ENCODE assay signal across 24 cellular contexts in the genomic region with DNA sequence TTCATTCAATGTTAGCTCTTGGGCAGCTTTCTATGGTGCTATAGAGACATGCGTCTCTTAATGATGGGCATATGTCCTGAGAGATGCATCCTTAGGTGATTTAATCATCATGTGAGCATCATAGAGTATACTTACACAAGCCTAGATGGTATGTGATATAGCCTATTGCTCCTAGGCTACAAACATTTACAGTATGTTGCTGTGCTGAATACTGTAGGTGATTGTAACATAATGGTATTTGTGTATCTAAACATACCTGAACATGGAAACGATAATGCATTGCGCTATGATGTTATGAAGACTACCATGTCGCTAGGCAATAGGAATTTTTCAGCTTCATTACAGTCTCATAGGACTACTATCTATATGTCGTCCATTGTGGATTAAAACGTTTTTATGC.
DNase-seq lines count a peak whose midpoint lies in the region; ATAC-seq, FAIRE-seq and TF ChIP-seq lines count a peak whose summit lies in the region.
"Had no signal": no experiment of that assay in that cellular context is flagged by ENCODE, and none has a peak within 500 bp of the region (broad histone marks: within the 10 kb centered on the region; RNA-seq: fewer than 3 reads in every experiment).

No MANE protein-coding gene starts in this region.

- no peak overlapping the region for H2BK5ac ChIP-seq in trophoblast cell (ENCODE audit: low read depth, low read length, poor library complexity)

- FAIRE-seq in GM12891 (lab: Jason Lieb, UNC): peak; percentile 78
- FAIRE-seq: A549, G401.6, H54 had no signal

- no peaks in the 10 kb centered on the region for H3K27me3 ChIP-seq in trophoblast cell (ENCODE audit: insufficient read depth, low read length)
- H3K27me3 ChIP-seq: BE2C; BLaER1 treated with 17β-estradiol and CSF1 and Interleukin-3, amounts not matched to agents 10 nM and 100 nM had no signal

- no peaks in the 10 kb centered on the region for H3K9me3 ChIP-seq in trophoblast cell (ENCODE audit: insufficient read depth, low read depth, low read length)
- H3K9me3 ChIP-seq: A549; BE2C; BLaER1 treated with 17β-estradiol and CSF1 and Interleukin-3, amounts not matched to agents 10 nM and 100 nM; Caco-2; HAP-1 had no signal

- H3K79me1 ChIP-seq in trophoblast cell (ENCODE audit: low read length): no peaks in the 10 kb centered on the region

- no peak overlapping the region for H3K27ac ChIP-seq in trophoblast cell (ENCODE audit: low read depth, low read length)
- H3K27ac ChIP-seq: A549; BLaER1 treated with 17β-estradiol and CSF1 and Interleukin-3, amounts not matched to agents 10 nM and 100 nM had no signal

- H2BK12ac ChIP-seq in trophoblast cell (ENCODE audit: low read length): no peak overlapping the region

- H2AFZ ChIP-seq in trophoblast cell (ENCODE audit: insufficient read depth, low read length, poor library complexity): no peak overlapping the region

- H3K36me3 ChIP-seq in trophoblast cell (ENCODE audit: control insufficient read depth in 1 of 2, insufficient read depth in 2 of 2, low read length in 2 of 2): no peaks in the 10 kb centered on the region
- H3K36me3 ChIP-seq: BE2C, HAP-1 had no signal

- H3K4me1 ChIP-seq in trophoblast cell (ENCODE audit: control insufficient read depth in 1 of 2, insufficient read depth in 2 of 2, low read length in 2 of 2): no peaks in the 10 kb centered on the region
- H3K4me1 ChIP-seq: A549, BE2C, Caco-2, HAP-1 had no signal

- H3K4ac ChIP-seq in trophoblast cell (ENCODE audit: low read depth, low read length): no peak overlapping the region

- H3K4me3 ChIP-seq in trophoblast cell (ENCODE audit: low read depth, low read length): no peak overlapping the region
- H3K4me3 ChIP-seq: A549; BLaER1 treated with 17β-estradiol and CSF1 and Interleukin-3, amounts not matched to agents 10 nM and 100 nM; HAP-1 had no signal

- peaks cover 45% of the 10 kb centered on the region for H3K36me3 Mint-ChIP-seq in activated T-helper 17 cell treated with anti-CD3 and anti-CD28 coated beads, Interleukin-2, amount 50 U/mL, for 72 hours (ENCODE audit: low read depth)
- peaks cover 6% of the 10 kb centered on the region for H3K36me3 Mint-ChIP-seq in natural killer cell
- H3K36me3 Mint-ChIP-seq in activated CD4-positive, alpha-beta T cell treated with anti-CD3 and anti-CD28 coated beads, Interleukin-2, amount 10 ng/mL, durations not matched to agents 24 days and 14 days (ENCODE audit: low read depth): peaks cover 34% of the 10 kb centered on the region

- no peaks in the 10 kb centered on the region for H3K79me2 ChIP-seq in trophoblast cell (ENCODE audit: control insufficient read depth, insufficient read depth, low read length, poor library complexity)

- TF ChIP-seq POLR2A in GM12891 (IDR thresholded peaks at IDR 0.05; ENCODE audit: low read depth, low read length): no peak

- H3K23ac ChIP-seq in trophoblast cell (ENCODE audit: low read length): no peak overlapping the region

- no peak for ATAC-seq in activated T-helper 17 cell treated with anti-CD3 and anti-CD28 coated beads, Interleukin-2, amount 50 U/mL, for 72 hours (replicated peaks)
- ATAC-seq in natural killer cell (no peak), HG03378 (IDR thresholded peaks at IDR 0.05; ENCODE audit: unreplicated experiment) (no peak), HG03354 (IDR thresholded peaks at IDR 0.05; ENCODE audit: poor library complexity, severe bottlenecking, unreplicated experiment) (no peak)
- ATAC-seq: A549 had no signal

- no peak overlapping the region for H3K14ac ChIP-seq in trophoblast cell (ENCODE audit: low read length)

- no peak overlapping the region for H2BK120ac ChIP-seq in trophoblast cell (ENCODE audit: insufficient read depth, low read length, poor library complexity)

- H3K27ac Mint-ChIP-seq in activated T-helper 17 cell treated with anti-CD3 and anti-CD28 coated beads, Interleukin-2, amount 50 U/mL, for 72 hours: peak overlapping the region; percentile 67
- H3K27ac Mint-ChIP-seq in natural killer cell: peak overlapping the region; percentile 29 to 78
- no peak overlapping the region for H3K27ac Mint-ChIP-seq in activated CD4-positive, alpha-beta T cell treated with anti-CD3 and anti-CD28 coated beads, Interleukin-2, amount 10 ng/mL, durations not matched to agents 24 days and 14 days
- H3K27ac Mint-ChIP-seq: HFFc6 had no signal

- no peak overlapping the region for H2AK5ac ChIP-seq in trophoblast cell (ENCODE audit: low read length)

- no peak overlapping the region for H4K8ac ChIP-seq in trophoblast cell (ENCODE audit: low read depth, low read length)

- DNase-seq in GM12891 (ENCODE audit: insufficient read length, low spot score) (no peak), natural killer cell (no peak), trophoblast cell (peak; percentile 53 to 90), COLO829 (ENCODE audit: low spot score) (no peak)
- DNase-seq in activated CD4-positive, alpha-beta T cell treated with anti-CD3 and anti-CD28 coated beads, Interleukin-2, amount 10 ng/mL, durations not matched to agents 24 days and 14 days: no peak
- DNase-seq: 8988T; ACHN; AML-193; BE2C; Caco-2; CD4-positive, alpha-beta memory T cell; DMS153; DND-41; GOT3; HFFc6 had no signal

- no peak overlapping the region for H3K18ac ChIP-seq in trophoblast cell (ENCODE audit: low read length)

- no peak overlapping the region for H4K91ac ChIP-seq in trophoblast cell (ENCODE audit: low read depth, low read length)

- no peak overlapping the region for H3K4me3 Mint-ChIP-seq in activated T-helper 17 cell treated with anti-CD3 and anti-CD28 coated beads, Interleukin-2, amount 50 U/mL, for 72 hours
- no peak overlapping the region for H3K4me3 Mint-ChIP-seq in natural killer cell
- H3K4me3 Mint-ChIP-seq in activated CD4-positive, alpha-beta T cell treated with anti-CD3 and anti-CD28 coated beads, Interleukin-2, amount 10 ng/mL, durations not matched to agents 24 days and 14 days: no peak overlapping the region
- H3K4me3 Mint-ChIP-seq: CD14-positive monocyte, HFFc6 had no signal

- no peak overlapping the region for H3K9ac ChIP-seq in trophoblast cell (ENCODE audit: low read length)
- H3K9ac ChIP-seq: BLaER1 treated with 17β-estradiol and CSF1 and Interleukin-3, amounts not matched to agents 10 nM and 100 nM had no signal

- no peak overlapping the region for H3K4me2 ChIP-seq in trophoblast cell (ENCODE audit: low read length)
- H3K4me2 ChIP-seq: A549; BLaER1 treated with 17β-estradiol and CSF1 and Interleukin-3, amounts not matched to agents 10 nM and 100 nM had no signal

- H4K12ac ChIP-seq in trophoblast cell (ENCODE audit: low read depth, low read length): no peak overlapping the region

- H3K27me3 Mint-ChIP-seq in activated T-helper 17 cell treated with anti-CD3 and anti-CD28 coated beads, Interleukin-2, amount 50 U/mL, for 72 hours: no peaks in the 10 kb centered on the region
- no peaks in the 10 kb centered on the region for H3K27me3 Mint-ChIP-seq in natural killer cell (ENCODE audit: low read depth in 2 of 2)
- no peaks in the 10 kb centered on the region for H3K27me3 Mint-ChIP-seq in activated CD4-positive, alpha-beta T cell treated with anti-CD3 and anti-CD28 coated beads, Interleukin-2, amount 10 ng/mL, durations not matched to agents 24 days and 14 days
- H3K27me3 Mint-ChIP-seq: CD4-positive, alpha-beta memory T cell had no signal

- intact Hi-C loops in natural killer cell (cut with micrococcal nuclease): no loop called here
- intact Hi-C loops in activated CD4-positive, alpha-beta T cell treated with anti-CD3 and anti-CD28 coated beads, Interleukin-2, amount 10 ng/mL, durations not matched to agents 24 days and 14 days (cut with micrococcal nuclease): no loop called here

- WGBS in trophoblast cell (ENCODE audit: extremely low coverage, insufficient coverage, insufficient read length): no CpG with 5 or more reads among the region's 6 CpGs

- no peaks in the 10 kb centered on the region for H3K9me3 Mint-ChIP-seq in activated T-helper 17 cell treated with anti-CD3 and anti-CD28 coated beads, Interleukin-2, amount 50 U/mL, for 72 hours
- no peaks in the 10 kb centered on the region for H3K9me3 Mint-ChIP-seq in natural killer cell
- no peaks in the 10 kb centered on the region for H3K9me3 Mint-ChIP-seq in activated CD4-positive, alpha-beta T cell treated with anti-CD3 and anti-CD28 coated beads, Interleukin-2, amount 10 ng/mL, durations not matched to agents 24 days and 14 days
- H3K9me3 Mint-ChIP-seq: CD14-positive monocyte, HFFc6 had no signal

- no peak for TF ChIP-seq CTCF in natural killer cell (IDR thresholded peaks at IDR 0.05)

- H3K4me1 Mint-ChIP-seq in activated T-helper 17 cell treated with anti-CD3 and anti-CD28 coated beads, Interleukin-2, amount 50 U/mL, for 72 hours: peaks cover 32% of the 10 kb centered on the region
- H3K4me1 Mint-ChIP-seq in natural killer cell: peaks cover 43 to 45% of the 10 kb centered on the region in 2 donors
- peaks cover 47% of the 10 kb centered on the region for H3K4me1 Mint-ChIP-seq in activated CD4-positive, alpha-beta T cell treated with anti-CD3 and anti-CD28 coated beads, Interleukin-2, amount 10 ng/mL, durations not matched to agents 24 days and 14 days

TF ChIP-seq in GM12891, 5 proteins besides CTCF, POLR2A, EP300 and RAD21:
- TF ChIP-seq SPI1 (IDR thresholded peaks at IDR 0.05; ENCODE audit: low read depth, low read length): no peak
- no peak for TF ChIP-seq POU2F2 (IDR thresholded peaks at IDR 0.05; ENCODE audit: low read depth, low read length)
- no peak for TF ChIP-seq POLR2AphosphoS5 (IDR thresholded peaks at IDR 0.05; ENCODE audit: low read depth, low read length)
- no peak for TF ChIP-seq TAF1 (IDR thresholded peaks at IDR 0.05; ENCODE audit: low read depth, low read length)
- TF ChIP-seq PAX5 (IDR thresholded peaks at IDR 0.05; ENCODE audit: insufficient read depth, low read length, severe bottlenecking): no peak

Comparison
In these comparisons a context has a peak if more than half of its experiments do, and no peak if none do; other contexts are left out.
1. DNase-seq: peak in trophoblast cell (2 of 2); none in GM12891 (single experiment), natural killer cell (single experiment), activated CD4-positive, alpha-beta T cell treated with anti-CD3 and anti-CD28 coated beads, Interleukin-2, amount 10 ng/mL, durations not matched to agents 24 days and 14 days (single experiment) and COLO829 (single experiment).